ENCODE assay signal across 2 cellular contexts in genomic region chr11:64746486-64746885, GRCh38.
TF ChIP-seq lines count a peak whose summit lies in the region.

No MANE protein-coding gene starts in this region.

TF ChIP-seq in liver, 16 proteins besides CTCF, POLR2A, EP300 and RAD21:
- TF ChIP-seq FOXA2 (IDR thresholded peaks at IDR 0.05) (no peak), RXRA (IDR thresholded peaks at IDR 0.05) (no peak), TAF1 (conservative IDR thresholded peaks at IDR 0.05) (no peak), REST (IDR thresholded peaks at IDR 0.05) (no peak), ZBTB33 (IDR thresholded peaks at IDR 0.05) (no peak), FOXA1 (IDR thresholded peaks at IDR 0.05) (no peak), SP1 (IDR thresholded peaks at IDR 0.05) (no peak), JUND (IDR thresholded peaks at IDR 0.05) (no peak), HNF4G (IDR thresholded peaks at IDR 0.05) (no peak), ATF3 (IDR thresholded peaks at IDR 0.05) (no peak), EGR1 (IDR thresholded peaks at IDR 0.05; ENCODE audit: low read depth in 2 of 2) (no peak), NR2F2 (IDR thresholded peaks at IDR 0.05) (no peak), MAX (IDR thresholded peaks at IDR 0.05) (no peak), HNF4A (conservative IDR thresholded peaks at IDR 0.05) (no peak), GABPA (IDR thresholded peaks at IDR 0.05 in 1 of 2, conservative IDR thresholded peaks at IDR 0.05 in 1 of 2) (no peak), YY1 (IDR thresholded peaks at IDR 0.05) (no peak)

TF ChIP-seq in HepG2, 621 proteins besides CTCF, POLR2A, EP300 and RAD21:
- no peak for TF ChIP-seq DR1 (CRISPR knock-in tag; IDR thresholded peaks at IDR 0.05)
- TF ChIP-seq KIAA2018 (CRISPR knock-in tag; IDR thresholded peaks at IDR 0.05; ENCODE audit: borderline replicate concordance): no peak
- TF ChIP-seq ATF5 (CRISPR knock-in tag; IDR thresholded peaks at IDR 0.05; ENCODE audit: low read depth): no peak
- TF ChIP-seq TIGD3 (CRISPR knock-in tag; IDR thresholded peaks at IDR 0.05; ENCODE audit: borderline replicate concordance): no peak
- no peak for TF ChIP-seq FOXK2 (IDR thresholded peaks at IDR 0.05)
- no peak for TF ChIP-seq ZEB1 (IDR thresholded peaks at IDR 0.05; ENCODE audit: insufficient replicate concordance, low read depth)
- TF ChIP-seq PAF1 (CRISPR knock-in tag; IDR thresholded peaks at IDR 0.05): no peak
- no peak for TF ChIP-seq GZF1 (CRISPR knock-in tag; IDR thresholded peaks at IDR 0.05)
- no peak for TF ChIP-seq DDIT3 (CRISPR knock-in tag; IDR thresholded peaks at IDR 0.05)
- TF ChIP-seq ZNF777 (CRISPR knock-in tag; IDR thresholded peaks at IDR 0.05): no peak
- no peak for TF ChIP-seq SRSF1 (optimal IDR thresholded peaks at IDR 0.05; ENCODE audit: low read depth, low read length)
- TF ChIP-seq RORA (CRISPR knock-in tag; IDR thresholded peaks at IDR 0.05): no peak
- TF ChIP-seq GATAD1 (CRISPR knock-in tag; IDR thresholded peaks at IDR 0.05): no peak
- no peak for TF ChIP-seq GABPB1 (CRISPR knock-in tag; IDR thresholded peaks at IDR 0.05)
- no peak for TF ChIP-seq PRDM10 (CRISPR knock-in tag; IDR thresholded peaks at IDR 0.05; ENCODE audit: low read depth)
- no peak for TF ChIP-seq ZNF260 (CRISPR knock-in tag; IDR thresholded peaks at IDR 0.05; ENCODE audit: borderline replicate concordance, low read depth)
- TF ChIP-seq TAF1 (CRISPR knock-in tag; IDR thresholded peaks at IDR 0.05): no peak
- TF ChIP-seq ZHX2 (IDR thresholded peaks at IDR 0.05; ENCODE audit: low read depth): no peak
- TF ChIP-seq ZHX2 (CRISPR knock-in tag; IDR thresholded peaks at IDR 0.05; ENCODE audit: borderline replicate concordance): no peak
- no peak for TF ChIP-seq ZNF574 (CRISPR knock-in tag; IDR thresholded peaks at IDR 0.05)
